ENCODE assay signal across 8 cellular contexts in genomic region chr9:126325779-126326178, GRCh38. TPM values are rescaled to one million over a fixed set of nuclear protein-coding genes. Genes with fewer than 3 reads are reported as not detected.
DNase-seq lines count a peak whose midpoint lies in the region; ATAC-seq lines count a peak whose summit lies in the region.

No MANE protein-coding gene starts in this region.

- H3K4me3 Mint-ChIP-seq in activated CD4-positive, alpha-beta memory T cell treated with anti-CD3 and anti-CD28 coated beads, Interleukin-2, amount 10 ng/mL, durations not matched to agents 7 days and 5 days, result peak overlapping the region; percentile 68

- H3K4me1 ChIP-seq in stomach smooth muscle (ENCODE audit: control insufficient read depth, insufficient read depth, low read length), result peaks cover 22% of the 10 kb centered on the region

- POLR2A ChIA-PET in activated CD4-positive, alpha-beta memory T cell treated with anti-CD3 and anti-CD28 coated beads, Interleukin-2, amount 10 ng/mL, durations not matched to agents 7 days and 5 days (lab: Charles Lee), result interaction anchor here (0.7 kb wide), 1 partner anchor 145 kb away, joined by 3 read pairs; no protein-coding TSS in a partner anchor

- ATAC-seq in HG02938 (IDR thresholded peaks at IDR 0.05; ENCODE audit: unreplicated experiment), result no peak

- peaks cover 28% of the 10 kb centered on the region for H3K4me1 Mint-ChIP-seq in activated CD4-positive, alpha-beta memory T cell treated with anti-CD3 and anti-CD28 coated beads, Interleukin-2, amount 10 ng/mL, durations not matched to agents 7 days and 5 days

- H3K27ac ChIP-seq in layer of hippocampus (ENCODE audit: low read depth, low read length) (peak overlapping the region; percentile 92), stomach smooth muscle (ENCODE audit: low read length) (peak overlapping the region; percentile 71)

- H3K27me3 ChIP-seq in layer of hippocampus (ENCODE audit: control insufficient read depth, insufficient read depth, low read length) (no peaks in the 10 kb centered on the region), stomach smooth muscle (ENCODE audit: control insufficient read depth in 1 of 2, insufficient read depth in 2 of 2, low read length in 2 of 2) (no peaks in the 10 kb centered on the region)

- H3K27me3 Mint-ChIP-seq in activated CD4-positive, alpha-beta memory T cell treated with anti-CD3 and anti-CD28 coated beads, Interleukin-2, amount 10 ng/mL, durations not matched to agents 7 days and 5 days, result peaks cover 32% of the 10 kb centered on the region

- peak overlapping the region; percentile 79 to 86 for H3K9ac ChIP-seq in stomach smooth muscle (ENCODE audit: low read length in 2 of 2)

- H3K9me3 Mint-ChIP-seq in activated CD4-positive, alpha-beta memory T cell treated with anti-CD3 and anti-CD28 coated beads, Interleukin-2, amount 10 ng/mL, durations not matched to agents 7 days and 5 days, result peaks cover 7% of the 10 kb centered on the region

- no peaks in the 10 kb centered on the region for H3K9me3 ChIP-seq in stomach smooth muscle (ENCODE audit: control insufficient read depth in 2 of 2, low read length in 2 of 2)

- peak overlapping the region in 1 of 2 donors; percentile 75 for H3K4me3 ChIP-seq in stomach smooth muscle (ENCODE audit: low read length in 2 of 2)

- CTCF ChIA-PET in activated CD4-positive, alpha-beta memory T cell treated with anti-CD3 and anti-CD28 coated beads, Interleukin-2, amount 10 ng/mL, durations not matched to agents 7 days and 5 days (lab: Charles Lee), result interaction anchor here (1.2 kb wide), 1 partner anchor 32 kb away, joined by 3 read pairs; no protein-coding TSS in a partner anchor

- peaks cover 5% of the 10 kb centered on the region for H3K36me3 Mint-ChIP-seq in activated CD4-positive, alpha-beta memory T cell treated with anti-CD3 and anti-CD28 coated beads, Interleukin-2, amount 10 ng/mL, durations not matched to agents 7 days and 5 days (ENCODE audit: low read depth)

- DNase-seq in NCI-H82 (lab: John Stamatoyannopoulos, UW) (peak; percentile 52), NCI-H82 treated with DMSO at 0.1 percent for 48 hours (lab: John Stamatoyannopoulos, UW; ENCODE audit: unreplicated experiment) (no peak), activated gamma-delta T cell treated with Interleukin-2 at 50 U/mL for 16 hours (no peak), SKM-1 treated with dmso at 0.1 percent for 144 hours (lab: John Stamatoyannopoulos, UW; ENCODE audit: unreplicated experiment) (no peak)
- DNase-seq in activated CD4-positive, alpha-beta memory T cell treated with anti-CD3 and anti-CD28 coated beads, Interleukin-2, amount 10 ng/mL, durations not matched to agents 7 days and 5 days, result no peak

- peaks cover 0 to 2% of the 10 kb centered on the region in 2 donors for H3K36me3 ChIP-seq in stomach smooth muscle (ENCODE audit: control insufficient read depth in 2 of 2, insufficient read depth in 2 of 2, low read length in 2 of 2)

- H3K27ac Mint-ChIP-seq in activated CD4-positive, alpha-beta memory T cell treated with anti-CD3 and anti-CD28 coated beads, Interleukin-2, amount 10 ng/mL, durations not matched to agents 7 days and 5 days, result no peak overlapping the region

RNA-seq across cellular contexts. Expression of gene MVB12B, which starts 0.8 kb away (rescaled TPM):
- total RNA-seq in activated CD4-positive, alpha-beta memory T cell treated with anti-CD3 and anti-CD28 coated beads, Interleukin-2, amount 10 ng/mL, durations not matched to agents 7 days and 5 days, result 1 to 10 TPM; 1.8 to 2.4 TPM
